ENCODE assay signal across 8 cellular contexts in the genomic region with DNA sequence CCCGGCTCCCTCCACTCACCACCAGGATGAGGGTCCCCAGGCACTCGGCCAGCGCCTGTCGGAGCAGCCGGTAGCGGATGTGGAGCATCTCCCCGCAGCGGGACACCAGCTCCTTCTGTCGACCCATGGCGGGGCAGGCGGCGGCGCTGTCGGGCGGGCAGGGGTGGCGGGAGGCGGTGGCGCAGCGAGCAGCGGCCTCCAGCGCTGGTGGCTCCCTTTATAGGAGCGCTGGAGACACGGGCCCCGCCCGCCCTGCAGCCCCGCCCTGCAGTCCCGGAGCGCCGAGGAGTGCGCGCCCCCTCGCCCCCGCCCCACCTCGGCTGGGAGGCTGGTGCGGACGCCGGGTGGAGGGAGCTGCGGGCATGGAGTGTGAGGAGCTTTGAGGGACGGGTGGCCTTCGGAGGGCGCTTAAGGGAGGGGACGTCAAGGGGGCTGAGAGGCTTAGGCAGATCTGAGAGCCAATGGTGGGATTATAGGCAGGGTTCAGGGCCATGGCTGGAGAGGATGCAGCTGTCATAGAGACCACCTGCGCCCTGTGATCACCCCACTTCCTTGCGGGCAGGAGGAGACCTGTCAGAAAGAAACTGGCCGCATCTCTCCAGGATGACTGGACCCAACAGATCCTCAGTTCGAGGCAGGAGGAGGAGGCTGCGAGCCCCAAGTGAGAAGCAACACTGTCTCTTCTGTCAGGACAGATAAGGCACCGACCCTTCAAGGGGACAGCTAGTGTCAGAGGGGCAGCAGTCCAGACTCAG. TPM values are rescaled to one million over a fixed set of nuclear protein-coding genes. Genes with fewer than 3 reads are reported as not detected.
DNase-seq lines count a peak whose midpoint lies in the region; ATAC-seq and TF ChIP-seq lines count a peak whose summit lies in the region.

A gene (minus strand): TSS at position 190 of the 755 bp plus-strand sequence. CDS start 63 bp downstream, at position 127.

- peak within 1 kb of the TSS; percentile 92 to 98 (median 94) for H3K4me3 Mint-ChIP-seq in CD4-positive, alpha-beta memory T cell
- peak within 1 kb of the TSS; percentile 78 for H3K4me3 Mint-ChIP-seq in activated CD8-positive, alpha-beta memory T cell treated with anti-CD3 and anti-CD28 coated beads, Interleukin-2, amount 10 ng/mL, durations not matched to agents 7 days and 5 days

- no peaks in the 10 kb centered on the region for H3K9me3 Mint-ChIP-seq in CD4-positive, alpha-beta memory T cell
- no peaks in the 10 kb centered on the region for H3K9me3 Mint-ChIP-seq in activated CD8-positive, alpha-beta memory T cell treated with anti-CD3 and anti-CD28 coated beads, Interleukin-2, amount 10 ng/mL, durations not matched to agents 7 days and 5 days (ENCODE audit: low read depth)

- CTCF ChIA-PET in CD4-positive, alpha-beta memory T cell (lab: Charles Lee; ENCODE audit: partially characterized antibody) = interaction anchor here (0.5 to 16.3 kb wide), 15 partner anchors 8 to 200 kb away, joined by 3 to 562 read pairs (median 4); a partner anchor contains a TSS
- CTCF ChIA-PET in activated CD8-positive, alpha-beta memory T cell treated with anti-CD3 and anti-CD28 coated beads, Interleukin-2, amount 10 ng/mL, durations not matched to agents 7 days and 5 days (lab: Charles Lee) = interaction anchor here (0.9 to 8.7 kb wide), 9 partner anchors 8 to 75 kb away, joined by 3 to 233 read pairs (median 5); a partner anchor contains a TSS

- intact Hi-C loops in CD4-positive, alpha-beta memory T cell (cut with micrococcal nuclease) = loop anchor here (1.0 to 5.0 kb wide), 3 partner anchors 19 to 155 kb away; a partner anchor contains a TSS

- ATAC-seq in GM21825 (IDR thresholded peaks at IDR 0.05; ENCODE audit: unreplicated experiment) (peak; percentile 39), HG02884 (IDR thresholded peaks at IDR 0.05; ENCODE audit: unreplicated experiment) (no peak)
- peak; percentile 71 for ATAC-seq in activated CD8-positive, alpha-beta memory T cell treated with anti-CD3 and anti-CD28 coated beads, Interleukin-2, amount 10 ng/mL, durations not matched to agents 7 days and 5 days

- H3K36me3 Mint-ChIP-seq in CD4-positive, alpha-beta memory T cell = peaks cover 25 to 38% of the 10 kb centered on the region in 2 donors
- no peaks in the 10 kb centered on the region for H3K36me3 Mint-ChIP-seq in activated CD8-positive, alpha-beta memory T cell treated with anti-CD3 and anti-CD28 coated beads, Interleukin-2, amount 10 ng/mL, durations not matched to agents 7 days and 5 days

- peak within 1 kb of the TSS; percentile 68 to 73 for H3K4me3 ChIP-seq in CD4-positive, alpha-beta memory T cell (ENCODE audit: low read length in 2 of 2)
- peak within 1 kb of the TSS; percentile 98 for H3K4me3 ChIP-seq in epithelial cell of esophagus (ENCODE audit: low read length)
- H3K4me3 ChIP-seq in mucosa of stomach (ENCODE audit: low read length) = peak within 1 kb of the TSS; percentile 12

- H3K4me1 Mint-ChIP-seq in CD4-positive, alpha-beta memory T cell = peaks cover 34 to 74% (median 52%) of the 10 kb centered on the region in 4 donors
- peaks cover 42% of the 10 kb centered on the region for H3K4me1 Mint-ChIP-seq in activated CD8-positive, alpha-beta memory T cell treated with anti-CD3 and anti-CD28 coated beads, Interleukin-2, amount 10 ng/mL, durations not matched to agents 7 days and 5 days

- H3K36me3 ChIP-seq in CD4-positive, alpha-beta memory T cell (ENCODE audit: insufficient read depth, low read length) = peaks cover 16% of the 10 kb centered on the region
- no peaks in the 10 kb centered on the region for H3K36me3 ChIP-seq in mucosa of stomach (ENCODE audit: control insufficient read depth, insufficient read depth, low read length)

- H3K9ac ChIP-seq in mucosa of stomach (ENCODE audit: low read length) = peak within 1 kb of the TSS; percentile 63

- H3K27me3 ChIP-seq in CD4-positive, alpha-beta memory T cell (ENCODE audit: insufficient read depth, low read length) = no peaks in the 10 kb centered on the region
- H3K27me3 ChIP-seq in mucosa of stomach (ENCODE audit: control insufficient read depth, insufficient read depth, low read length) = no peaks in the 10 kb centered on the region

- peak within 1 kb of the TSS; percentile 75 for H3K27ac ChIP-seq in CD4-positive, alpha-beta memory T cell (ENCODE audit: low read depth, low read length)

- no peaks in the 10 kb centered on the region for H3K27me3 Mint-ChIP-seq in CD4-positive, alpha-beta memory T cell
- H3K27me3 Mint-ChIP-seq in activated CD8-positive, alpha-beta memory T cell treated with anti-CD3 and anti-CD28 coated beads, Interleukin-2, amount 10 ng/mL, durations not matched to agents 7 days and 5 days = no peaks in the 10 kb centered on the region

- H3K4me1 ChIP-seq in CD4-positive, alpha-beta memory T cell (ENCODE audit: insufficient read depth, low read length) = peaks cover 65% of the 10 kb centered on the region
- H3K4me1 ChIP-seq in mucosa of stomach (ENCODE audit: control insufficient read depth, insufficient read depth, low read length) = peaks cover 48% of the 10 kb centered on the region

- peak within 1 kb of the TSS; percentile 94 to 98 (median 96) for H3K27ac Mint-ChIP-seq in CD4-positive, alpha-beta memory T cell
- peak within 1 kb of the TSS; percentile 88 for H3K27ac Mint-ChIP-seq in activated CD8-positive, alpha-beta memory T cell treated with anti-CD3 and anti-CD28 coated beads, Interleukin-2, amount 10 ng/mL, durations not matched to agents 7 days and 5 days

- peak; percentile 76 to 81 (median 76) for DNase-seq in CD4-positive, alpha-beta memory T cell
- DNase-seq in NCI-H510A (lab: John Stamatoyannopoulos, UW) = peak; percentile 31
- peak; percentile 84 for DNase-seq in activated CD8-positive, alpha-beta memory T cell treated with anti-CD3 and anti-CD28 coated beads, Interleukin-2, amount 10 ng/mL, durations not matched to agents 7 days and 5 days
- peak; percentile 54 for DNase-seq in epithelial cell of esophagus (ENCODE audit: low read depth)
- peak; percentile 65 to 79 (median 69) for DNase-seq in stimulated activated naive CD4-positive, alpha-beta T cell (lab: John Stamatoyannopoulos, UW)

- POLR2A ChIA-PET in CD4-positive, alpha-beta memory T cell (lab: Charles Lee; ENCODE audit: partially characterized antibody) = interaction anchor here (0.7 to 17.8 kb wide), 17 partner anchors 8 to 1173 kb away, joined by 3 to 299 read pairs (median 5); a partner anchor contains a TSS

- no peaks in the 10 kb centered on the region for H3K9me3 ChIP-seq in CD4-positive, alpha-beta memory T cell (ENCODE audit: control insufficient read depth in 1 of 2, low read length in 2 of 2)
- no peaks in the 10 kb centered on the region for H3K9me3 ChIP-seq in mucosa of stomach (ENCODE audit: control insufficient read depth, low read length)

- no peak for TF ChIP-seq CTCF in epithelial cell of esophagus (IDR thresholded peaks at IDR 0.05; ENCODE audit: insufficient read depth, low read depth, low read length, missing control alignments)

RNA-seq across cellular contexts. Expression of the gene that starts here (rescaled TPM):
- total RNA-seq in CD4-positive, alpha-beta memory T cell = 100 to 1,000 TPM; 172 TPM
- 100 to 1,000 TPM; 484 to 562 TPM for polyA plus RNA-seq in CD4-positive, alpha-beta memory T cell
- total RNA-seq in activated CD8-positive, alpha-beta memory T cell treated with anti-CD3 and anti-CD28 coated beads, Interleukin-2, amount 10 ng/mL, durations not matched to agents 7 days and 5 days = 10 to 100 TPM in 1 of 2 experiments, 1 to 10 TPM in 1; 2.8 to 10.4 TPM

Comparison
In these comparisons a context has a peak if more than half of its experiments do, and no peak if none do; other contexts are left out.
1. RNA of the gene that starts here (total RNA-seq): 172 TPM in CD4-positive, alpha-beta memory T cell; 2.8 to 10.4 TPM in activated CD8-positive, alpha-beta memory T cell treated with anti-CD3 and anti-CD28 coated beads, Interleukin-2, amount 10 ng/mL, durations not matched to agents 7 days and 5 days; every median in the first group is over 10 times any median in the second.
2. DNase-seq: peak in every context shown above with its lines; median percentile 84 in activated CD8-positive, alpha-beta memory T cell treated with anti-CD3 and anti-CD28 coated beads, Interleukin-2, amount 10 ng/mL, durations not matched to agents 7 days and 5 days; 76 in CD4-positive, alpha-beta memory T cell; 69 in stimulated activated naive CD4-positive, alpha-beta T cell; 54 in epithelial cell of esophagus; 31 in NCI-H510A.
3. H3K4me3 ChIP-seq: peak in every context shown above with its lines; median percentile 98 in epithelial cell of esophagus; 70 in CD4-positive, alpha-beta memory T cell; 12 in mucosa of stomach.